Comparison of ENCODE assay signal across 1 cellular context in genomic region chr19:55653651-55654322, GRCh38.
TF ChIP-seq lines count a peak whose summit lies in the region.

No MANE protein-coding gene starts in this region.

TF ChIP-seq in liver, 16 proteins besides CTCF, POLR2A, EP300 and RAD21 (continued from another document):
- TF ChIP-seq REST (IDR thresholded peaks at IDR 0.05) (no peak), FOXA2 (IDR thresholded peaks at IDR 0.05) (no peak), GABPA (IDR thresholded peaks at IDR 0.05 in 1 of 2, conservative IDR thresholded peaks at IDR 0.05 in 1 of 2) (peak; percentile 67 to 84), TAF1 (conservative IDR thresholded peaks at IDR 0.05) (no peak)
